Comparison of ENCODE assay signal across 8 cellular contexts in genomic region chr6:106163966-106164877, GRCh38.
A peak's percentile ranks its signal among the peaks of the same experiment; 100 is the strongest.
DNase-seq lines count a peak whose midpoint lies in the region; ATAC-seq and TF ChIP-seq lines count a peak whose summit lies in the region.

No MANE protein-coding gene starts in this region.

- no peaks in the 10 kb centered on the region for H3K36me3 ChIP-seq in skeletal muscle tissue (ENCODE audit: control insufficient read depth in 3 of 3, insufficient read depth in 3 of 3, low read length in 3 of 3)

- H3K9me3 ChIP-seq in skeletal muscle tissue (ENCODE audit: control insufficient read depth in 3 of 3, low read length in 3 of 3) = no peaks in the 10 kb centered on the region

- no peaks in the 10 kb centered on the region for H3K9me3 Mint-ChIP-seq in WTC11

- ATAC-seq in GM19043 (IDR thresholded peaks at IDR 0.05; ENCODE audit: low read depth, unreplicated experiment) (peak; percentile 44), HG03280 (IDR thresholded peaks at IDR 0.05; ENCODE audit: unreplicated experiment) (peak; percentile 41), WTC11 (no peak)

- TF ChIP-seq CTCF in AG04449 (IDR thresholded peaks at IDR 0.05; ENCODE audit: insufficient read depth, low read length, missing control alignments) (no peak), WTC11 (IDR thresholded peaks at IDR 0.05) (no peak)

- no peak overlapping the region for H3K4me3 ChIP-seq in AG04449 (ENCODE audit: low read depth, low read length)
- H3K4me3 ChIP-seq in skeletal muscle tissue (ENCODE audit: low read length in 3 of 3) = peak overlapping the region in 1 of 3 donors; percentile 31

- peaks cover 30% of the 10 kb centered on the region for H3K4me1 Mint-ChIP-seq in WTC11

- H3K27ac ChIP-seq in skeletal muscle tissue (ENCODE audit: low read depth, low read length) = peak overlapping the region; percentile 79

- no peak overlapping the region for H3K27ac Mint-ChIP-seq in WTC11

- H3K36me3 Mint-ChIP-seq in WTC11 = no peaks in the 10 kb centered on the region

- CTCF ChIA-PET in AG04449 (lab: Yijun Ruan, JAX) = interaction anchor here (0.8 to 2.0 kb wide), 7 partner anchors 7 to 138 kb away, joined by 3 to 6 read pairs (median 4); no protein-coding TSS in a partner anchor
- CTCF ChIA-PET in WTC11 (lab: Charles Lee) = interaction anchor here (0.8 to 2.0 kb wide), 7 partner anchors 9 to 732 kb away, joined by 3 to 8 read pairs (median 4); partner anchors contain the start of gene PRDM1

- peaks cover 2 to 26% (median 6%) of the 10 kb centered on the region in 3 donors for H3K4me1 ChIP-seq in skeletal muscle tissue (ENCODE audit: control insufficient read depth in 3 of 3, insufficient read depth in 3 of 3, low read length in 3 of 3)

- DNase-seq in AG04449 (ENCODE audit: low read depth, low spot score) = peak; percentile 59
- peak; percentile 73 to 79 for DNase-seq in activated CD4-positive, alpha-beta T cell treated with anti-CD3 and anti-CD28 coated beads, Interleukin-2, amount 50 U/mL, for 48 hours
- DNase-seq in fibroblast of gingiva (ENCODE audit: low read depth) = peak; percentile 90
- no peak for DNase-seq in epidermal melanocyte (ENCODE audit: insufficient read length, low spot score)
- no peak for DNase-seq in WTC11 (ENCODE audit: low spot score)

- POLR2A ChIA-PET in AG04449 (lab: Yijun Ruan, JAX) (interaction anchor here (1.3 kb wide), 2 partner anchors 14 to 18 kb away, joined by 3 to 9 read pairs; no protein-coding TSS in a partner anchor), WTC11 (lab: Charles Lee) (no interaction called here)

- no peaks in the 10 kb centered on the region for H3K27me3 ChIP-seq in skeletal muscle tissue (ENCODE audit: control insufficient read depth in 3 of 3, insufficient read depth in 3 of 3, low read length in 3 of 3)

- no peak overlapping the region for H3K4me3 Mint-ChIP-seq in WTC11

- no peaks in the 10 kb centered on the region for H3K27me3 Mint-ChIP-seq in WTC11 (ENCODE audit: low read depth)

- H3K9ac ChIP-seq in skeletal muscle tissue (ENCODE audit: low read depth in 1 of 3, low read length in 3 of 3) = no peak overlapping the region

TF ChIP-seq in WTC11, 78 proteins besides CTCF, POLR2A, EP300 and RAD21:
- no peak for TF ChIP-seq ATF2 (CRISPR knock-in tag; IDR thresholded peaks at IDR 0.05; ENCODE audit: borderline replicate concordance, low read depth)
- no peak for TF ChIP-seq OVOL2 (CRISPR knock-in tag; IDR thresholded peaks at IDR 0.05; ENCODE audit: borderline replicate concordance)
- no peak for TF ChIP-seq NR1H2 (CRISPR knock-in tag; IDR thresholded peaks at IDR 0.05)
- no peak for TF ChIP-seq IRF2 (CRISPR knock-in tag; IDR thresholded peaks at IDR 0.05; ENCODE audit: borderline replicate concordance, low read depth)
- no peak for TF ChIP-seq NR3C1 (CRISPR knock-in tag; conservative IDR thresholded peaks at IDR 0.05; ENCODE audit: low read depth)
- TF ChIP-seq, protein P1, sequence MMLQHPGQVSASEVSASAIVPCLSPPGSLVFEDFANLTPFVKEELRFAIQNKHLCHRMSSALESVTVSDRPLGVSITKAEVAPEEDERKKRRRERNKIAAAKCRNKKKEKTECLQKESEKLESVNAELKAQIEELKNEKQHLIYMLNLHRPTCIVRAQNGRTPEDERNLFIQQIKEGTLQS (CRISPR knock-in tag; conservative IDR thresholded peaks at IDR 0.05) = no peak
- TF ChIP-seq, protein P2, sequence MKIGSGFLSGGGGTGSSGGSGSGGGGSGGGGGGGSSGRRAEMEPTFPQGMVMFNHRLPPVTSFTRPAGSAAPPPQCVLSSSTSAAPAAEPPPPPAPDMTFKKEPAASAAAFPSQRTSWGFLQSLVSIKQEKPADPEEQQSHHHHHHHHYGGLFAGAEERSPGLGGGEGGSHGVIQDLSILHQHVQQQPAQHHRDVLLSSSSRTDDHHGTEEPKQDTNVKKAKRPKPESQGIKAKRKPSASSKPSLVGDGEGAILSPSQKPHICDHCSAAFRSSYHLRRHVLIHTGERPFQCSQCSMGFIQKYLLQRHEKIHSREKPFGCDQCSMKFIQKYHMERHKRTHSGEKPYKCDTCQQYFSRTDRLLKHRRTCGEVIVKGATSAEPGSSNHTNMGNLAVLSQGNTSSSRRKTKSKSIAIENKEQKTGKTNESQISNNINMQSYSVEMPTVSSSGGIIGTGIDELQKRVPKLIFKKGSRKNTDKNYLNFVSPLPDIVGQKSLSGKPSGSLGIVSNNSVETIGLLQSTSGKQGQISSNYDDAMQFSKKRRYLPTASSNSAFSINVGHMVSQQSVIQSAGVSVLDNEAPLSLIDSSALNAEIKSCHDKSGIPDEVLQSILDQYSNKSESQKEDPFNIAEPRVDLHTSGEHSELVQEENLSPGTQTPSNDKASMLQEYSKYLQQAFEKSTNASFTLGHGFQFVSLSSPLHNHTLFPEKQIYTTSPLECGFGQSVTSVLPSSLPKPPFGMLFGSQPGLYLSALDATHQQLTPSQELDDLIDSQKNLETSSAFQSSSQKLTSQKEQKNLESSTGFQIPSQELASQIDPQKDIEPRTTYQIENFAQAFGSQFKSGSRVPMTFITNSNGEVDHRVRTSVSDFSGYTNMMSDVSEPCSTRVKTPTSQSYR (CRISPR knock-in tag; IDR thresholded peaks at IDR 0.05) = no peak
- TF ChIP-seq SMAD4 (CRISPR knock-in tag; IDR thresholded peaks at IDR 0.05) = no peak
- TF ChIP-seq, protein P3, sequence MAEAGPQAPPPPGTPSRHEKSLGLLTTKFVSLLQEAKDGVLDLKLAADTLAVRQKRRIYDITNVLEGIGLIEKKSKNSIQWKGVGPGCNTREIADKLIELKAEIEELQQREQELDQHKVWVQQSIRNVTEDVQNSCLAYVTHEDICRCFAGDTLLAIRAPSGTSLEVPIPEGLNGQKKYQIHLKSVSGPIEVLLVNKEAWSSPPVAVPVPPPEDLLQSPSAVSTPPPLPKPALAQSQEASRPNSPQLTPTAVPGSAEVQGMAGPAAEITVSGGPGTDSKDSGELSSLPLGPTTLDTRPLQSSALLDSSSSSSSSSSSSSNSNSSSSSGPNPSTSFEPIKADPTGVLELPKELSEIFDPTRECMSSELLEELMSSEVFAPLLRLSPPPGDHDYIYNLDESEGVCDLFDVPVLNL (CRISPR knock-in tag; IDR thresholded peaks at IDR 0.05; ENCODE audit: borderline replicate concordance, low read depth) = no peak
- no peak for TF ChIP-seq JAZF1 (CRISPR knock-in tag; IDR thresholded peaks at IDR 0.05)
- TF ChIP-seq, protein P4, sequence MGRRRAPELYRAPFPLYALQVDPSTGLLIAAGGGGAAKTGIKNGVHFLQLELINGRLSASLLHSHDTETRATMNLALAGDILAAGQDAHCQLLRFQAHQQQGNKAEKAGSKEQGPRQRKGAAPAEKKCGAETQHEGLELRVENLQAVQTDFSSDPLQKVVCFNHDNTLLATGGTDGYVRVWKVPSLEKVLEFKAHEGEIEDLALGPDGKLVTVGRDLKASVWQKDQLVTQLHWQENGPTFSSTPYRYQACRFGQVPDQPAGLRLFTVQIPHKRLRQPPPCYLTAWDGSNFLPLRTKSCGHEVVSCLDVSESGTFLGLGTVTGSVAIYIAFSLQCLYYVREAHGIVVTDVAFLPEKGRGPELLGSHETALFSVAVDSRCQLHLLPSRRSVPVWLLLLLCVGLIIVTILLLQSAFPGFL (CRISPR knock-in tag; IDR thresholded peaks at IDR 0.05; ENCODE audit: borderline replicate concordance) = no peak
- no peak for TF ChIP-seq NFATC4 (CRISPR knock-in tag; IDR thresholded peaks at IDR 0.05)
- no peak for TF ChIP-seq ZNF317 (CRISPR knock-in tag; IDR thresholded peaks at IDR 0.05; ENCODE audit: borderline replicate concordance, low read depth)
- TF ChIP-seq FOXP1 (CRISPR knock-in tag; IDR thresholded peaks at IDR 0.05; ENCODE audit: borderline replicate concordance) = no peak
- no peak for TF ChIP-seq ZNF423 (CRISPR knock-in tag; IDR thresholded peaks at IDR 0.05)
- no peak for TF ChIP-seq SOX15 (CRISPR knock-in tag; IDR thresholded peaks at IDR 0.05)

Comparison
In these comparisons a context has a peak if more than half of its experiments do, and no peak if none do; other contexts are left out.
1. DNase-seq: peak in AG04449 (single experiment), activated CD4-positive, alpha-beta T cell treated with anti-CD3 and anti-CD28 coated beads, Interleukin-2, amount 50 U/mL, for 48 hours (2 of 2) and fibroblast of gingiva (single experiment); none in epidermal melanocyte (single experiment) and WTC11 (single experiment).